8 cellular contexts compared by ENCODE assay signal in genomic region chr3:125150525-125151436, GRCh38.
A peak's percentile ranks its signal among the peaks of the same experiment; 100 is the strongest.
DNase-seq lines count a peak whose midpoint lies in the region; ATAC-seq and TF ChIP-seq lines count a peak whose summit lies in the region.

No MANE protein-coding gene starts in this region.

- peak overlapping the region; percentile 1 for H3K9ac ChIP-seq in adipocyte (ENCODE audit: low read length)

- H3K4me1 ChIP-seq in adipocyte (ENCODE audit: control insufficient read depth, insufficient read depth, low read length), result peaks cover 51% of the 10 kb centered on the region
- peaks cover 0 to 20% of the 10 kb centered on the region in 2 donors for H3K4me1 ChIP-seq in lung (ENCODE audit: control insufficient read depth in 2 of 2, insufficient read depth in 2 of 2, low read length in 2 of 2)
- H3K4me1 ChIP-seq in upper lobe of left lung, result peaks cover 24 to 37% (median 34%) of the 10 kb centered on the region in 4 donors

- TF ChIP-seq EP300 in upper lobe of left lung (IDR thresholded peaks at IDR 0.05), result no peak

- TF ChIP-seq POLR2A in upper lobe of left lung (IDR thresholded peaks at IDR 0.05), result peak in 1 of 4 donors; percentile 9

- ATAC-seq in HG03159 (IDR thresholded peaks at IDR 0.05; ENCODE audit: unreplicated experiment) (peak; percentile 46), lung (ENCODE audit: insufficient read depth, low FRiP score) (peak; percentile 36), upper lobe of left lung (ENCODE audit: low FRiP score in 2 of 2) (peak; percentile 24 to 46)

- H3K9me3 ChIP-seq in adipocyte (ENCODE audit: control insufficient read depth, low read length) (no peaks in the 10 kb centered on the region), lung (ENCODE audit: control insufficient read depth in 2 of 2, insufficient read depth in 1 of 2, low read length in 1 of 2) (peaks cover 0 to 4% of the 10 kb centered on the region in 2 donors), upper lobe of left lung (no peaks in the 10 kb centered on the region)

- H3K4me3 ChIP-seq in adipocyte (ENCODE audit: low read length) (peak overlapping the region; percentile 60), lung (no peak overlapping the region), upper lobe of left lung (no peak overlapping the region)

- H3K36me3 ChIP-seq in adipocyte (ENCODE audit: control insufficient read depth, insufficient read depth, low read length, severe bottlenecking), result no peaks in the 10 kb centered on the region
- no peaks in the 10 kb centered on the region for H3K36me3 ChIP-seq in lung (ENCODE audit: control insufficient read depth in 2 of 2, insufficient read depth in 2 of 2, low read length in 2 of 2)
- no peaks in the 10 kb centered on the region for H3K36me3 ChIP-seq in upper lobe of left lung

- no peaks in the 10 kb centered on the region for H3K27me3 ChIP-seq in adipocyte (replicated peaks; ENCODE audit: control insufficient read depth, insufficient read depth, low read length)
- H3K27me3 ChIP-seq in lung (ENCODE audit: control insufficient read depth, insufficient read depth), result no peaks in the 10 kb centered on the region
- H3K27me3 ChIP-seq in upper lobe of left lung, result no peaks in the 10 kb centered on the region

- peak overlapping the region in 1 of 2 donors; percentile 39 for H3K27ac ChIP-seq in lung (ENCODE audit: low read depth in 1 of 2, low read length in 1 of 2)
- H3K27ac ChIP-seq in upper lobe of left lung, result peak overlapping the region in 1 of 4 donors; percentile 3
- no peak overlapping the region for H3K27ac ChIP-seq in substantia nigra (ENCODE audit: low read depth, low read length, poor library complexity, severe bottlenecking)

- DNase-seq in COR-L47 (lab: John Stamatoyannopoulos, UW), result peak; percentile 15
- peak; percentile 27 for DNase-seq in SHP77 treated with DMSO at 0.1 percent for 48 hours (lab: John Stamatoyannopoulos, UW)
- no peak for DNase-seq in adipocyte (ENCODE audit: low read depth)
- peak; percentile 60 for DNase-seq in lung (ENCODE audit: low spot score)
- DNase-seq in upper lobe of left lung, result peak in 1 of 2 donors; percentile 60
- DNase-seq in NCI-H128 (lab: John Stamatoyannopoulos, UW; ENCODE audit: unreplicated experiment), result no peak
- no peak for DNase-seq in substantia nigra (lab: John Stamatoyannopoulos, UW)

- peak; percentile 27 for TF ChIP-seq CTCF in lung (IDR thresholded peaks at IDR 0.05; ENCODE audit: control extremely low read depth, extremely low read depth)
- TF ChIP-seq CTCF in upper lobe of left lung (IDR thresholded peaks at IDR 0.05), result peak; percentile 39 to 66 (median 51)

- WGBS in lung, 2 donors, result 67 to 85% methylated on average over 14 of the region's 14 CpGs
- 71 to 72% methylated on average over 14 of the region's 14 CpGs for WGBS in upper lobe of left lung, 2 donors

Comparison
In these comparisons a context has a peak if more than half of its experiments do, and no peak if none do; other contexts are left out.
1. DNase-seq: peak in COR-L47 (single experiment), SHP77 treated with DMSO at 0.1 percent for 48 hours (single experiment) and lung (single experiment); none in adipocyte (single experiment), NCI-H128 (single experiment) and substantia nigra (0 of 49).
2. Peak in every context shown above with its lines, with median percentiles within 50 percentile points of each other: ATAC-seq.